11 cellular contexts compared by ENCODE assay signal in the genomic region with DNA sequence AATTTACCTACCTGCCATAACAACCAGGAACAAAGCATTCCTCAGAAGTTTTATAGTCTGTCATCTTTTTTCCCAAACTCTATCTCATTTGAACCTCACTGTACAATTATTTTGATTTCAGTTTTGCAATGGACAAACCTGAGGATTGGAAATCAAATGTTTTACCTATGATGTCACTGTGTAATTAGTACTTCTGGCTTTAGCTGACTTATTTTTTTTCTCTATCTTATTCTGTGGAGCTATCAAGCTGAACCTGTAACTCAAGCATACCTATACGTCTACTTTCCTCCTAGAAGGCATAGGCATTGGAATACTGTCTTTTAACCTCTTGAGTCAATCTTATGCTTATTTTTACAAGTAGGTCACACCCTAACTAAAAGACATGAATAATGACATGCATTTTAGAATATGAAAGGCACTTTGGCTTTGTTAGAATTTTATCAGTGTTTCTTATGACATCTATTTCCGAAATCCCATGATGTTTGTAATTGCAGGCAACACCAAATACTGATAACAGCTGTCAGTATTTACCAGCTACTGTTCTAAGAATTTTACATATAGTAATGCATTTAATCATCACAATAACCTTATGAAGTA. TPM values are rescaled to one million over a fixed set of nuclear protein-coding genes. Genes with fewer than 3 reads are reported as not detected.
"Had no signal": no experiment of that assay in that cellular context is flagged by ENCODE, and none has a peak within 500 bp of the region (broad histone marks: within the 10 kb centered on the region; RNA-seq: fewer than 3 reads in every experiment).

No MANE protein-coding gene starts in this region.

- H3K9me3 Mint-ChIP-seq: GM23338, H9 had no signal

- H3K4me3 Mint-ChIP-seq: GM23338, H9, HFFc6 had no signal

- H3K27ac Mint-ChIP-seq: GM23338, H9, HFFc6 had no signal

- DNase-seq: GM23248, GOT3, H7, H9, HCEC 1CT, HFFc6 had no signal

- ATAC-seq: GM23338, HCT116 had no signal

- FAIRE-seq: H1, H54 had no signal

- H3K27ac ChIP-seq: GM23248 had no signal

- H3K9me3 ChIP-seq: HAP-1 had no signal

- H3K36me3 ChIP-seq: HAP-1 had no signal

- H3K4me3 ChIP-seq: GM23248, GM23338, HAP-1 had no signal

RNA-seq across cellular contexts. Expression of a gene that starts 21.5 kb away (rescaled TPM):
- total RNA-seq: GM23248, HFFc6 had no signal
